ENCODE assay signal across 1 cellular context in the genomic region with DNA sequence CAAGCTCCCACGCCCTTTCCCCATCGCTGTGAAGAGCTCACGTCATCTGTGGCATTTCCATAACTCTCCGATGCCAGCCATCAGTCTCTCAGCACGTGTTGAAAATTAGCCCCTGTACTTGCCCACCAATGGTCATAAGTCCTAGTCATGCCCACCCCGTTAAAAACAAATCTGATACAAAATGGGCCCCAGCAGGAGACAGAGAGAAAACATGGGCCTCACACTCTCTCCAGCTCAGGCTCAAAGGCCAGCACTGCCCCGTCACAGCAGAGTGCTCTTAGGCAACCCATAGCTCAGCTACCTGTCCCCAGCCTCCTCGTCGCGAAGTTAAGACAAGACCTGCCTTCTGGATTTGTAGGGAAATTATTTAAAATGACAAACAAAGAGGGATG.
TF ChIP-seq lines count a peak whose summit lies in the region.

No MANE protein-coding gene starts in this region.

TF ChIP-seq in HepG2, 621 proteins besides CTCF, POLR2A, EP300 and RAD21 (continued from another document):
- TF ChIP-seq, protein P1, sequence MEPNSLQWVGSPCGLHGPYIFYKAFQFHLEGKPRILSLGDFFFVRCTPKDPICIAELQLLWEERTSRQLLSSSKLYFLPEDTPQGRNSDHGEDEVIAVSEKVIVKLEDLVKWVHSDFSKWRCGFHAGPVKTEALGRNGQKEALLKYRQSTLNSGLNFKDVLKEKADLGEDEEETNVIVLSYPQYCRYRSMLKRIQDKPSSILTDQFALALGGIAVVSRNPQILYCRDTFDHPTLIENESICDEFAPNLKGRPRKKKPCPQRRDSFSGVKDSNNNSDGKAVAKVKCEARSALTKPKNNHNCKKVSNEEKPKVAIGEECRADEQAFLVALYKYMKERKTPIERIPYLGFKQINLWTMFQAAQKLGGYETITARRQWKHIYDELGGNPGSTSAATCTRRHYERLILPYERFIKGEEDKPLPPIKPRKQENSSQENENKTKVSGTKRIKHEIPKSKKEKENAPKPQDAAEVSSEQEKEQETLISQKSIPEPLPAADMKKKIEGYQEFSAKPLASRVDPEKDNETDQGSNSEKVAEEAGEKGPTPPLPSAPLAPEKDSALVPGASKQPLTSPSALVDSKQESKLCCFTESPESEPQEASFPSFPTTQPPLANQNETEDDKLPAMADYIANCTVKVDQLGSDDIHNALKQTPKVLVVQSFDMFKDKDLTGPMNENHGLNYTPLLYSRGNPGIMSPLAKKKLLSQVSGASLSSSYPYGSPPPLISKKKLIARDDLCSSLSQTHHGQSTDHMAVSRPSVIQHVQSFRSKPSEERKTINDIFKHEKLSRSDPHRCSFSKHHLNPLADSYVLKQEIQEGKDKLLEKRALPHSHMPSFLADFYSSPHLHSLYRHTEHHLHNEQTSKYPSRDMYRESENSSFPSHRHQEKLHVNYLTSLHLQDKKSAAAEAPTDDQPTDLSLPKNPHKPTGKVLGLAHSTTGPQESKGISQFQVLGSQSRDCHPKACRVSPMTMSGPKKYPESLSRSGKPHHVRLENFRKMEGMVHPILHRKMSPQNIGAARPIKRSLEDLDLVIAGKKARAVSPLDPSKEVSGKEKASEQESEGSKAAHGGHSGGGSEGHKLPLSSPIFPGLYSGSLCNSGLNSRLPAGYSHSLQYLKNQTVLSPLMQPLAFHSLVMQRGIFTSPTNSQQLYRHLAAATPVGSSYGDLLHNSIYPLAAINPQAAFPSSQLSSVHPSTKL (CRISPR knock-in tag; IDR thresholded peaks at IDR 0.05) = no peak
- TF ChIP-seq, protein P2, sequence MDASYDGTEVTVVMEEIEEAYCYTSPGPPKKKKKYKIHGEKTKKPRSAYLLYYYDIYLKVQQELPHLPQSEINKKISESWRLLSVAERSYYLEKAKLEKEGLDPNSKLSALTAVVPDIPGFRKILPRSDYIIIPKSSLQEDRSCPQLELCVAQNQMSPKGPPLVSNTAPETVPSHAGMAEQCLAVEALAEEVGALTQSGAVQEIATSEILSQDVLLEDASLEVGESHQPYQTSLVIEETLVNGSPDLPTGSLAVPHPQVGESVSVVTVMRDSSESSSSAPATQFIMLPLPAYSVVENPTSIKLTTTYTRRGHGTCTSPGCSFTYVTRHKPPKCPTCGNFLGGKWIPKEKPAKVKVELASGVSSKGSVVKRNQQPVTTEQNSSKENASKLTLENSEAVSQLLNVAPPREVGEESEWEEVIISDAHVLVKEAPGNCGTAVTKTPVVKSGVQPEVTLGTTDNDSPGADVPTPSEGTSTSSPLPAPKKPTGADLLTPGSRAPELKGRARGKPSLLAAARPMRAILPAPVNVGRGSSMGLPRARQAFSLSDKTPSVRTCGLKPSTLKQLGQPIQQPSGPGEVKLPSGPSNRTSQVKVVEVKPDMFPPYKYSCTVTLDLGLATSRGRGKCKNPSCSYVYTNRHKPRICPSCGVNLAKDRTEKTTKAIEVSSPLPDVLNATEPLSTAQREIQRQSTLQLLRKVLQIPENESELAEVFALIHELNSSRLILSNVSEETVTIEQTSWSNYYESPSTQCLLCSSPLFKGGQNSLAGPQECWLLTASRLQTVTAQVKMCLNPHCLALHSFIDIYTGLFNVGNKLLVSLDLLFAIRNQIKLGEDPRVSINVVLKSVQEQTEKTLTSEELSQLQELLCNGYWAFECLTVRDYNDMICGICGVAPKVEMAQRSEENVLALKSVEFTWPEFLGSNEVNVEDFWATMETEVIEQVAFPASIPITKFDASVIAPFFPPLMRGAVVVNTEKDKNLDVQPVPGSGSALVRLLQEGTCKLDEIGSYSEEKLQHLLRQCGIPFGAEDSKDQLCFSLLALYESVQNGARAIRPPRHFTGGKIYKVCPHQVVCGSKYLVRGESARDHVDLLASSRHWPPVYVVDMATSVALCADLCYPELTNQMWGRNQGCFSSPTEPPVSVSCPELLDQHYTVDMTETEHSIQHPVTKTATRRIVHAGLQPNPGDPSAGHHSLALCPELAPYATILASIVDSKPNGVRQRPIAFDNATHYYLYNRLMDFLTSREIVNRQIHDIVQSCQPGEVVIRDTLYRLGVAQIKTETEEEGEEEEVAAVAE (CRISPR knock-in tag; IDR thresholded peaks at IDR 0.05; ENCODE audit: borderline replicate concordance) = no peak
- TF ChIP-seq FOXP1 (IDR thresholded peaks at IDR 0.05) (no peak), FOXP1 (CRISPR knock-in tag; IDR thresholded peaks at IDR 0.05) (peak; percentile 34; the same call in 1 of the 2 replicates), SAP130 (CRISPR knock-in tag; IDR thresholded peaks at IDR 0.05; ENCODE audit: low read depth) (0 out of 2 replicates have a peak, but pooled peaks have one; percentile 23), GZF1 (CRISPR knock-in tag; IDR thresholded peaks at IDR 0.05) (no peak), HNRNPH1 (optimal IDR thresholded peaks at IDR 0.05; ENCODE audit: low read depth, low read length) (no peak), ZNF160 (CRISPR knock-in tag; IDR thresholded peaks at IDR 0.05) (no peak), DNMT3B (CRISPR knock-in tag; conservative IDR thresholded peaks at IDR 0.05) (no peak), YY1 (IDR thresholded peaks at IDR 0.05; ENCODE audit: insufficient read depth, insufficient replicate concordance, low read depth, low read length) (peak; percentile 40), ZNF446 (CRISPR knock-in tag; IDR thresholded peaks at IDR 0.05) (no peak), HNF4G (IDR thresholded peaks at IDR 0.05; ENCODE audit: borderline replicate concordance, low read depth, low read length) (peak; percentile 57; the same call in 1 of the 2 replicates), HNF4G (CRISPR knock-in tag; IDR thresholded peaks at IDR 0.05; ENCODE audit: borderline replicate concordance, low read depth) (no peak), ZNF678 (CRISPR knock-in tag; IDR thresholded peaks at IDR 0.05) (no peak), ZNF12 (CRISPR knock-in tag; IDR thresholded peaks at IDR 0.05) (no peak), ZMAT3 (CRISPR knock-in tag; conservative IDR thresholded peaks at IDR 0.05) (no peak), SIX1 (CRISPR knock-in tag; IDR thresholded peaks at IDR 0.05; ENCODE audit: borderline replicate concordance) (no peak), ZFX (CRISPR knock-in tag; IDR thresholded peaks at IDR 0.05; ENCODE audit: low read depth) (peak; percentile 30; the same call in 1 of the 2 replicates), ZMYM3 (CRISPR knock-in tag; IDR thresholded peaks at IDR 0.05) (0 out of 2 replicates have a peak, but pooled peaks have one; percentile 21), HOXA3 (CRISPR knock-in tag; IDR thresholded peaks at IDR 0.05) (peak; percentile 35; the same call in 1 of the 2 replicates)
- TF ChIP-seq, protein P3, sequence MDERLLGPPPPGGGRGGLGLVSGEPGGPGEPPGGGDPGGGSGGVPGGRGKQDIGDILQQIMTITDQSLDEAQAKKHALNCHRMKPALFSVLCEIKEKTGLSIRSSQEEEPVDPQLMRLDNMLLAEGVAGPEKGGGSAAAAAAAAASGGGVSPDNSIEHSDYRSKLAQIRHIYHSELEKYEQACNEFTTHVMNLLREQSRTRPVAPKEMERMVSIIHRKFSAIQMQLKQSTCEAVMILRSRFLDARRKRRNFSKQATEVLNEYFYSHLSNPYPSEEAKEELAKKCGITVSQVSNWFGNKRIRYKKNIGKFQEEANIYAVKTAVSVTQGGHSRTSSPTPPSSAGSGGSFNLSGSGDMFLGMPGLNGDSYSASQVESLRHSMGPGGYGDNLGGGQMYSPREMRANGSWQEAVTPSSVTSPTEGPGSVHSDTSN (CRISPR knock-in tag; IDR thresholded peaks at IDR 0.05) = no peak
- TF ChIP-seq, protein P4, sequence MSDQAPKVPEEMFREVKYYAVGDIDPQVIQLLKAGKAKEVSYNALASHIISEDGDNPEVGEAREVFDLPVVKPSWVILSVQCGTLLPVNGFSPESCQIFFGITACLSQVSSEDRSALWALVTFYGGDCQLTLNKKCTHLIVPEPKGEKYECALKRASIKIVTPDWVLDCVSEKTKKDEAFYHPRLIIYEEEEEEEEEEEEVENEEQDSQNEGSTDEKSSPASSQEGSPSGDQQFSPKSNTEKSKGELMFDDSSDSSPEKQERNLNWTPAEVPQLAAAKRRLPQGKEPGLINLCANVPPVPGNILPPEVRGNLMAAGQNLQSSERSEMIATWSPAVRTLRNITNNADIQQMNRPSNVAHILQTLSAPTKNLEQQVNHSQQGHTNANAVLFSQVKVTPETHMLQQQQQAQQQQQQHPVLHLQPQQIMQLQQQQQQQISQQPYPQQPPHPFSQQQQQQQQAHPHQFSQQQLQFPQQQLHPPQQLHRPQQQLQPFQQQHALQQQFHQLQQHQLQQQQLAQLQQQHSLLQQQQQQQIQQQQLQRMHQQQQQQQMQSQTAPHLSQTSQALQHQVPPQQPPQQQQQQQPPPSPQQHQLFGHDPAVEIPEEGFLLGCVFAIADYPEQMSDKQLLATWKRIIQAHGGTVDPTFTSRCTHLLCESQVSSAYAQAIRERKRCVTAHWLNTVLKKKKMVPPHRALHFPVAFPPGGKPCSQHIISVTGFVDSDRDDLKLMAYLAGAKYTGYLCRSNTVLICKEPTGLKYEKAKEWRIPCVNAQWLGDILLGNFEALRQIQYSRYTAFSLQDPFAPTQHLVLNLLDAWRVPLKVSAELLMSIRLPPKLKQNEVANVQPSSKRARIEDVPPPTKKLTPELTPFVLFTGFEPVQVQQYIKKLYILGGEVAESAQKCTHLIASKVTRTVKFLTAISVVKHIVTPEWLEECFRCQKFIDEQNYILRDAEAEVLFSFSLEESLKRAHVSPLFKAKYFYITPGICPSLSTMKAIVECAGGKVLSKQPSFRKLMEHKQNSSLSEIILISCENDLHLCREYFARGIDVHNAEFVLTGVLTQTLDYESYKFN (CRISPR knock-in tag; conservative IDR thresholded peaks at IDR 0.05) = peak; percentile 72
